In genomic region chr5:138331449-138332368, GRCh38 we compare ENCODE assay signal across 1 cellular context.
TF ChIP-seq lines count a peak whose summit lies in the region.

CDC25C (minus strand) TSS chr5:138331804; CDS start chr5:138331180, 624 bp downstream.

TF ChIP-seq in K562, 482 proteins besides CTCF, POLR2A, EP300 and RAD21 (continued from another document and continues in another):
- TF ChIP-seq RBBP5 (IDR thresholded peaks at IDR 0.05; ENCODE audit: borderline replicate concordance, insufficient read depth, low read length, poor library complexity, severe bottlenecking) (peak; percentile 21), PTRF (tag; IDR thresholded peaks at IDR 0.05) (no peak), ZNF133 (CRISPR knock-in tag; IDR thresholded peaks at IDR 0.05) (no peak), ZNF561 (CRISPR knock-in tag; conservative IDR thresholded peaks at IDR 0.05) (no peak), BRCA1 (IDR thresholded peaks at IDR 0.05) (no peak), BRCA1 (CRISPR knock-in tag; IDR thresholded peaks at IDR 0.05) (no peak), FOS (IDR thresholded peaks at IDR 0.05; ENCODE audit: extremely low read depth, insufficient read length) (peak; percentile 91), CEBPB (tag; IDR thresholded peaks at IDR 0.05) (no peak), HOXB6 (CRISPR knock-in tag; IDR thresholded peaks at IDR 0.05; ENCODE audit: borderline replicate concordance) (no peak), PBX2 (CRISPR knock-in tag; IDR thresholded peaks at IDR 0.05; ENCODE audit: low read depth) (no peak), PBX2 (tag; conservative IDR thresholded peaks at IDR 0.05; ENCODE audit: low read depth) (no peak), RHOXF2B (CRISPR knock-in tag; conservative IDR thresholded peaks at IDR 0.05) (no peak), ZFP30 (CRISPR knock-in tag; IDR thresholded peaks at IDR 0.05; ENCODE audit: borderline replicate concordance) (no peak), SAP30 (IDR thresholded peaks at IDR 0.05; ENCODE audit: borderline replicate concordance, insufficient read depth, low read depth, low read length, poor library complexity, severe bottlenecking) (peak; percentile 96), HDGF (IDR thresholded peaks at IDR 0.05) (no peak), ZNF175 (CRISPR knock-in tag; IDR thresholded peaks at IDR 0.05; ENCODE audit: low read depth) (no peak), CHCHD3 (CRISPR knock-in tag; IDR thresholded peaks at IDR 0.05) (no peak), KDM5B (IDR thresholded peaks at IDR 0.05; ENCODE audit: insufficient replicate concordance, low read depth, low read length) (peak; percentile 98), ZNF407 (IDR thresholded peaks at IDR 0.05; ENCODE audit: low read depth) (no peak), TEAD4 (IDR thresholded peaks at IDR 0.05; ENCODE audit: low read length) (no peak; the same call in 1 of the 2 replicates), TEAD4 (CRISPR knock-in tag; IDR thresholded peaks at IDR 0.05; ENCODE audit: borderline replicate concordance) (no peak), GATAD2B (IDR thresholded peaks at IDR 0.05; ENCODE audit: borderline replicate concordance) (peak; percentile 61; the same call in 1 of the 2 replicates), MTA2 (IDR thresholded peaks at IDR 0.05; ENCODE audit: low read depth) (no peak; the same call in 1 of the 2 replicates), MXD1 (CRISPR knock-in tag; IDR thresholded peaks at IDR 0.05; ENCODE audit: borderline replicate concordance, poor library complexity, severe bottlenecking) (no peak), MCM3 (IDR thresholded peaks at IDR 0.05) (no peak), CHD7 (IDR thresholded peaks at IDR 0.05; ENCODE audit: low read depth, low read length) (no peak), ZNF445 (CRISPR knock-in tag; IDR thresholded peaks at IDR 0.05; ENCODE audit: low read depth) (no peak), SIN3B (IDR thresholded peaks at IDR 0.05; ENCODE audit: low read depth) (peak; percentile 87), HDAC3 (IDR thresholded peaks at IDR 0.05; ENCODE audit: borderline replicate concordance, partially characterized antibody) (no peak), FOXJ3 (CRISPR knock-in tag; IDR thresholded peaks at IDR 0.05) (no peak), THRB (CRISPR knock-in tag; conservative IDR thresholded peaks at IDR 0.05) (0 out of 2 replicates have a peak, but pooled peaks have one; percentile 44), FOXO4 (CRISPR knock-in tag; IDR thresholded peaks at IDR 0.05) (no peak), ELF4 (CRISPR knock-in tag; IDR thresholded peaks at IDR 0.05) (0 out of 2 replicates have a peak, but pooled peaks have one; percentile 31), KDM1A (IDR thresholded peaks at IDR 0.05) (no peak)
